In genomic region chr17:78522031-78522809, GRCh38 we compare ENCODE assay signal across 22 cellular contexts. TPM values are rescaled to one million over a fixed set of nuclear protein-coding genes. Genes with fewer than 3 reads are reported as not detected.
"Had no signal": no experiment of that assay in that cellular context is flagged by ENCODE, and none has a peak within 500 bp of the region (broad histone marks: within the 10 kb centered on the region; RNA-seq: fewer than 3 reads in every experiment).

No MANE protein-coding gene starts in this region.

- DNase-seq: activated B cell treated with CpG ODN at 0.5 μM for 24 hours; activated CD4-positive, alpha-beta memory T cell treated with anti-CD3 and anti-CD28 coated beads, Interleukin-2, amount 10 ng/mL, durations not matched to agents 7 days and 5 days; activated CD4-positive, alpha-beta T cell treated with anti-CD3 and anti-CD28 coated beads for 1 hour; activated CD4-positive, alpha-beta T cell treated with anti-CD3 and anti-CD28 coated beads, Interleukin-2, amount 50 U/mL, for 1 hour; activated naive CD4-positive, alpha-beta T cell; activated T-cell treated with anti-CD3 and anti-CD28 coated beads for 4 hours; activated T-cell treated with anti-CD3 and anti-CD28 coated beads, Interleukin-2, amount 50 U/mL, for 72 hours; caudate nucleus; Karpas-422; NCI-H1105 treated with DMSO at 0.1 percent for 48 hours; NCI-H1436 treated with DMSO at 0.1 percent for 48 hours; NCI-H187; NCI-H2081; NCI-H510A treated with DMSO at 0.1 percent for 48 hours; NCI-H69; Peyer's patch; SHP77 treated with DMSO at 0.1 percent for 48 hours; T-helper 17 cell; T-helper 9 cell had no signal

- ATAC-seq: activated T-cell treated with anti-CD3 and anti-CD28 coated beads, Interleukin-2, amount 50 U/mL, for 72 hours; T-helper 17 cell had no signal

- H3K4me3 ChIP-seq: breast epithelium, Peyer's patch had no signal

- H3K9me3 ChIP-seq: breast epithelium, Peyer's patch had no signal

- H3K4me1 ChIP-seq: breast epithelium, Peyer's patch had no signal

- H3K36me3 ChIP-seq: breast epithelium, Peyer's patch had no signal

- H3K27ac ChIP-seq: breast epithelium, Peyer's patch, RWPE1 had no signal

- H3K27me3 ChIP-seq: breast epithelium, Peyer's patch had no signal

RNA-seq across cellular contexts. Expression of gene DNAH17, which starts 55.0 kb away (rescaled TPM):
- polyA plus RNA-seq: aorta had no signal
